Comparison of ENCODE assay signal across 23 cellular contexts in genomic region chr10:97001183-97001991, GRCh38.
"Had no signal": no experiment of that assay in that cellular context is flagged by ENCODE, and none has a peak within 500 bp of the region (broad histone marks: within the 10 kb centered on the region; RNA-seq: fewer than 3 reads in every experiment).

No MANE protein-coding gene starts in this region.

- H3K36me3 Mint-ChIP-seq: WTC11 had no signal

- H3K27ac Mint-ChIP-seq: activated naive CD4-positive, alpha-beta T cell treated with anti-CD3 and anti-CD28 coated beads for 36 hours; activated naive CD8-positive, alpha-beta T cell; activated T-helper 17 cell treated with anti-CD3 and anti-CD28 coated beads, Interleukin-2, amount 50 U/mL, for 72 hours; T-helper 1 cell treated with Interleukin-12 subunit alpha and Interleukin-12 subunit beta and Interleukin-4 antibody, amounts not matched to agents 30 μg/mL and 1 μg/mL, for 36 hours; WTC11 had no signal

- H3K27me3 ChIP-seq: adrenal gland, MG63, SJSA1 had no signal

- H3K27ac ChIP-seq: adrenal gland, SJSA1 had no signal

- H3K4me3 Mint-ChIP-seq: activated naive CD4-positive, alpha-beta T cell treated with anti-CD3 and anti-CD28 coated beads for 36 hours; activated naive CD8-positive, alpha-beta T cell; activated T-helper 17 cell treated with anti-CD3 and anti-CD28 coated beads, Interleukin-2, amount 50 U/mL, for 72 hours; T-helper 1 cell treated with Interleukin-12 subunit alpha and Interleukin-12 subunit beta and Interleukin-4 antibody, amounts not matched to agents 30 μg/mL and 1 μg/mL, for 36 hours; WTC11 had no signal

- H3K9me3 ChIP-seq: adrenal gland, MG63, SJSA1 had no signal

- H3K9me3 Mint-ChIP-seq: activated naive CD4-positive, alpha-beta T cell treated with anti-CD3 and anti-CD28 coated beads for 36 hours had no signal

- H3K4me3 ChIP-seq: adrenal gland, MG63, SJSA1 had no signal

- DNase-seq: activated CD4-positive, alpha-beta T cell treated with anti-CD3 and anti-CD28 coated beads for 48 hours; activated CD4-positive, alpha-beta T cell treated with anti-CD3 and anti-CD28 coated beads, Interleukin-2, amount 50 U/mL, for 48 hours; activated CD4-positive, CD25-positive, alpha-beta regulatory T cell treated with anti-CD3 and anti-CD28 coated beads, Interleukin-2, amount 50 U/mL, for 72 hours; activated gamma-delta T cell; activated naive CD4-positive, alpha-beta T cell treated with anti-CD3 and anti-CD28 coated beads for 36 hours; activated T-cell treated with anti-CD3 and anti-CD28 coated beads for 4 hours; activated T-cell treated with anti-CD3 and anti-CD28 coated beads, Interleukin-2, amount 50 U/mL, for 48 hours; adrenal gland; anterior cingulate cortex; MV-4-11; NCI-H1092 treated with DMSO at 0.1 percent for 48 hours; NCI-H1417 treated with DMSO at 0.1 percent for 48 hours; NCI-H1694; NCI-H2107; NCI-H2171 treated with DMSO at 0.1 percent for 48 hours; NCI-H82 had no signal

- ATAC-seq: activated T-helper 17 cell treated with anti-CD3 and anti-CD28 coated beads, Interleukin-2, amount 50 U/mL, for 72 hours; Panc1 had no signal

- H3K4me1 Mint-ChIP-seq: activated T-helper 17 cell treated with anti-CD3 and anti-CD28 coated beads, Interleukin-2, amount 50 U/mL, for 72 hours had no signal

- H3K4me1 ChIP-seq: adrenal gland, SJSA1 had no signal

- H3K36me3 ChIP-seq: adrenal gland, MG63, SJSA1 had no signal
